1 cellular context compared by ENCODE assay signal in genomic region chr1:30768830-30769718, GRCh38.
A peak's percentile ranks its signal among the peaks of the same experiment; 100 is the strongest.
TF ChIP-seq lines count a peak whose summit lies in the region.

No MANE protein-coding gene starts in this region.

TF ChIP-seq in K562, 482 proteins besides CTCF, POLR2A, EP300 and RAD21 (continued from another document and continues in another):
- peak; percentile 97 for TF ChIP-seq JUN (IDR thresholded peaks at IDR 0.05; ENCODE audit: borderline replicate concordance, low read depth, low read length)
- peak; percentile 88; the same call in 1 of the 2 replicates for TF ChIP-seq JUN (CRISPR knock-in tag; IDR thresholded peaks at IDR 0.05; ENCODE audit: borderline replicate concordance)
- peak; percentile 86 for TF ChIP-seq ZNF24 (IDR thresholded peaks at IDR 0.05)
- peak; percentile 99 for TF ChIP-seq L3MBTL2 (IDR thresholded peaks at IDR 0.05)
- TF ChIP-seq ZNF143 (CRISPR knock-in tag; IDR thresholded peaks at IDR 0.05), result peak; percentile 30; the same call in 1 of the 2 replicates
- TF ChIP-seq TAF7 (tag; IDR thresholded peaks at IDR 0.05), result peak; percentile 69
- TF ChIP-seq ZNF639 (CRISPR knock-in tag; conservative IDR thresholded peaks at IDR 0.05 in 1 of 2, IDR thresholded peaks at IDR 0.05 in 1 of 2), result peak in 1 of 2 experiments; percentile 98; a peak in 2 of 4 replicates
- peak; percentile 32 for TF ChIP-seq KLF13 (tag; IDR thresholded peaks at IDR 0.05; ENCODE audit: borderline replicate concordance, low read depth)
- TF ChIP-seq ZNF696 (CRISPR knock-in tag; conservative IDR thresholded peaks at IDR 0.05), result no peak; the same call in 1 of the 2 replicates
- no peak for TF ChIP-seq U2AF1 (optimal IDR thresholded peaks at IDR 0.05; ENCODE audit: low read depth, low read length)
- TF ChIP-seq NR2C2 (CRISPR knock-in tag; IDR thresholded peaks at IDR 0.05), result no peak; the same call in none of the 2 replicates
- TF ChIP-seq NR2C2 (tag; IDR thresholded peaks at IDR 0.05), result peak; percentile 95
- TF ChIP-seq MLLT1 (IDR thresholded peaks at IDR 0.05), result peak; percentile 97 to 99
- TF ChIP-seq KDM4B (IDR thresholded peaks at IDR 0.05; ENCODE audit: borderline replicate concordance in 2 of 2, low read depth in 1 of 2), result peak in 1 of 2 experiments; percentile 94; a peak in 2 of 4 replicates
- TF ChIP-seq UBTF (IDR thresholded peaks at IDR 0.05; ENCODE audit: borderline replicate concordance in 1 of 2, low read depth in 2 of 2, low read length in 2 of 2), result peak; percentile 87 to 98
- peak; percentile 95 for TF ChIP-seq ZBTB2 (IDR thresholded peaks at IDR 0.05)
- TF ChIP-seq PTRF (tag; IDR thresholded peaks at IDR 0.05), result peak; percentile 71
- TF ChIP-seq FOXP1 (CRISPR knock-in tag; IDR thresholded peaks at IDR 0.05), result peak; percentile 96
- no peak for TF ChIP-seq TSC22D4 (tag; IDR thresholded peaks at IDR 0.05)
- TF ChIP-seq EP400 (IDR thresholded peaks at IDR 0.05), result peak; percentile 95
- peak; percentile 91 for TF ChIP-seq CEBPB (tag; IDR thresholded peaks at IDR 0.05)
- peak; percentile 75 for TF ChIP-seq HMBOX1 (IDR thresholded peaks at IDR 0.05)
- TF ChIP-seq HMGXB4 (CRISPR knock-in tag; IDR thresholded peaks at IDR 0.05), result no peak
- TF ChIP-seq XRCC3 (IDR thresholded peaks at IDR 0.05), result no peak
- TF ChIP-seq ZNF609 (CRISPR knock-in tag; IDR thresholded peaks at IDR 0.05; ENCODE audit: borderline replicate concordance), result peak; percentile 99
- TF ChIP-seq ARID4B (CRISPR knock-in tag; IDR thresholded peaks at IDR 0.05), result peak; percentile 85
- no peak for TF ChIP-seq ZNF780A (CRISPR knock-in tag; IDR thresholded peaks at IDR 0.05)
- no peak for TF ChIP-seq HNRNPUL1 (IDR thresholded peaks at IDR 0.05; ENCODE audit: low read length)
- peak; percentile 99 to 100 for TF ChIP-seq ARNT (IDR thresholded peaks at IDR 0.05)
- TF ChIP-seq SOX6 (IDR thresholded peaks at IDR 0.05), result peak; percentile 99
- TF ChIP-seq CSDE1 (IDR thresholded peaks at IDR 0.05), result no peak
- TF ChIP-seq NFE2L1 (tag; IDR thresholded peaks at IDR 0.05; ENCODE audit: borderline replicate concordance, low read depth), result peak; percentile 21; the same call in 1 of the 2 replicates
- no peak for TF ChIP-seq ZNF655 (CRISPR knock-in tag; IDR thresholded peaks at IDR 0.05)
- TF ChIP-seq BCL6 (CRISPR knock-in tag; IDR thresholded peaks at IDR 0.05), result peak; percentile 88
- TF ChIP-seq ZNF140 (CRISPR knock-in tag; IDR thresholded peaks at IDR 0.05), result peak; percentile 53; the same call in 1 of the 2 replicates
- peak; percentile 72 for TF ChIP-seq GABPA (tag; conservative IDR thresholded peaks at IDR 0.05; ENCODE audit: low read depth)
- TF ChIP-seq TRIM25 (IDR thresholded peaks at IDR 0.05; ENCODE audit: borderline replicate concordance), result peak; percentile 80; the same call in 1 of the 2 replicates
